ENCODE assay signal across 13 cellular contexts in the genomic region with DNA sequence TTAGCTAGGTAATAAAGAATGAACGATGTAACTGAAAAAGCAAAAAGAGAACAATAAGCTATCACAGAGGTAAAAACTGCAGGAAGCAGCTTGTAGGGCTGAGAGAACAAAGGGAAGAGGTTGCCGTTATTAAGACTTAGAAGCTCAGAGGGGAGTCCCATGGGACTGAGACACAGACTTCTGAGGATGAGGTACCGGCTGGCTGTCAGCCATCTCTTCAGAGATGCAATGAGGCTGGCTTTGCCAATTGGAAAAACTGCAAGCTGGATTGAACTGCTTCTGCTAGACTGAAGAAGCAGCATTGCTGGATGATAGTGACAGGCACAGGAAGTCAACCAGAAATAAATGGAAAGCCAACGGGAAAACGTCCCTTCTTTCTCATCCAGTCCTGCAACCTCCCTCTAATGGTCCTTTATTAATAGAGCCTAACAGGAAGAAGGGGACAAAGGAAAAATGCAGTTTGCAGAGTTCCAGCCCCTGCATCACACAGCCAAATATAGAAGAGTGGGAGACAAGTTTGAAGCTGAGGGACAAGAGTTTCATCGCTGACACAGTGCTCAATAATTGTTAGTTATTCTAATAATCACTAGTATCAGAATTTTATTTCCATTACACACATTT. TPM values are rescaled to one million over a fixed set of nuclear protein-coding genes. Genes with fewer than 3 reads are reported as not detected.
A peak's percentile ranks its signal among the peaks of the same experiment; 100 is the strongest.
DNase-seq lines count a peak whose midpoint lies in the region; ATAC-seq, FAIRE-seq and TF ChIP-seq lines count a peak whose summit lies in the region.
"Had no signal": no experiment of that assay in that cellular context is flagged by ENCODE, and none has a peak within 500 bp of the region (broad histone marks: within the 10 kb centered on the region; RNA-seq: fewer than 3 reads in every experiment).

No MANE protein-coding gene starts in this region.

- no peak for TF ChIP-seq RAD21 in GM12878 (IDR thresholded peaks at IDR 0.05; ENCODE audit: insufficient read depth, low read depth, low read length)

- no peak overlapping the region for H3K4me2 ChIP-seq in GM12878 (ENCODE audit: control insufficient read depth, insufficient read depth)

- no peak overlapping the region for H3K9ac ChIP-seq in GM12878 (ENCODE audit: control insufficient read depth, insufficient read depth, low read length)

- 4% methylated on average over 6 of the region's 6 CpGs for WGBS in GM12878 (ENCODE audit: insufficient coverage, insufficient replicate concordance, low lambda C conversion rate, missing lambda C conversion rate)
- 24 to 30% (median 24%) methylated on average over 6 of the region's 6 CpGs for WGBS in ovary, 3 donors

- 0 out of 2 replicates have a peak, but pooled peaks cover 2% of the 10 kb centered on the region for H4K20me1 ChIP-seq in GM12878 (ENCODE audit: control insufficient read depth, insufficient read depth)

- H3K4me3 ChIP-seq in GM12878 (no peak overlapping the region), ovary (no peak overlapping the region)

- TF ChIP-seq CTCF in GM12878 (IDR thresholded peaks at IDR 0.05 in 2 of 3, conservative IDR thresholded peaks at IDR 0.05 in 1 of 3; ENCODE audit: control insufficient read depth in 2 of 3, extremely low read depth in 1 of 3, insufficient read depth in 1 of 3, low read depth in 3 of 3, low read length in 3 of 3), result no peak
- TF ChIP-seq CTCF in ovary (IDR thresholded peaks at IDR 0.05), result no peak

- POLR2A ChIA-PET in GM12878 (lab: Charles Lee), result interaction anchor here (1.0 to 3.8 kb wide), 10 partner anchors 8 to 121 kb away, joined by 3 to 29 read pairs (median 5); partner anchors contain the start of genes KLHL6 and YEATS2

- peak; percentile 33 for DNase-seq in G401 (ENCODE audit: low spot score)
- peak; percentile 82 for DNase-seq in NCI-H2107 treated with DMSO at 0.1 percent for 48 hours (lab: John Stamatoyannopoulos, UW; ENCODE audit: unreplicated experiment)
- DNase-seq in GM12878 (ENCODE audit: low read depth, low spot score), result no peak
- DNase-seq in ovary, result peak in 4 of 5 donors; percentile 37 to 58 (median 54)
- no peak for DNase-seq in activated naive CD4-positive, alpha-beta T cell treated with Interleukin-2 at 50 U/mL for 16 hours
- DNase-seq in iPS-NIHi11 (ENCODE audit: low spot score), result no peak
- DNase-seq in frontal cortex (ENCODE audit: low spot score in 2 of 2), result no peak

- H3K27me3 ChIP-seq in GM12878 (replicated peaks in 1 of 2; ENCODE audit: control insufficient read depth in 2 of 2, insufficient read depth in 2 of 2, low read length in 1 of 2) (peaks cover 0 to 21% of the 10 kb centered on the region in 2 experiments; a peak in 2 of 4 replicates), ovary (no peaks in the 10 kb centered on the region)

- RAD21 ChIA-PET in GM12878 (lab: Charles Lee; ENCODE audit: unreplicated experiment), result interaction anchor here (0.6 to 9.8 kb wide), 12 partner anchors 9 to 121 kb away, joined by 3 to 139 read pairs (median 10); partner anchors contain the start of genes KLHL6 and YEATS2

- H3K27ac ChIP-seq in GM12878 (ENCODE audit: control insufficient read depth, insufficient read depth), result no peak overlapping the region
- H3K27ac ChIP-seq in ovary, result no peak overlapping the region
- H3K27ac ChIP-seq: HL-60 had no signal

- H3K79me2 ChIP-seq in GM12878 (ENCODE audit: control insufficient read depth, insufficient read depth, low read length), result no peaks in the 10 kb centered on the region

- CTCF ChIA-PET in GM12878 (lab: Yijun Ruan, JAX), result interaction anchor here (0.9 to 9.3 kb wide), 7 partner anchors 8 to 97 kb away, joined by 4 to 115 read pairs (median 5); no protein-coding TSS in a partner anchor

- no peaks in the 10 kb centered on the region for H3K9me3 ChIP-seq in GM12878 (replicated peaks; ENCODE audit: control insufficient read depth, insufficient read depth, low read length)
- H3K9me3 ChIP-seq in ovary, result no peaks in the 10 kb centered on the region

- peaks cover 8% of the 10 kb centered on the region; the same call in 1 of the 2 replicates for H3K4me1 ChIP-seq in GM12878 (ENCODE audit: control insufficient read depth, insufficient read depth, low read length)
- H3K4me1 ChIP-seq in ovary (ENCODE audit: insufficient read depth), result peaks cover 16% of the 10 kb centered on the region

- SMC1A ChIA-PET in GM12878 (lab: Charles Lee; ENCODE audit: uncharacterized antibody, unreplicated experiment), result interaction anchor here (0.8 to 11.3 kb wide), 12 partner anchors 10 to 122 kb away, joined by 3 to 225 read pairs (median 4); partner anchors contain the start of gene KLHL24

- FAIRE-seq in GM12878 (lab: Jason Lieb, UNC) (no peak), frontal cortex (lab: Jason Lieb, UNC) (no peak)
- FAIRE-seq: G401.6, TTC549 had no signal

- BruUV-seq in GM12878 (replicated peaks; lab: Mats Ljungman, UMichigan), result no TSS peak

- in situ Hi-C loops in G401 (cut with HindIII; ENCODE audit: low sequenced_read_pairs) (no loop called here), GM12878 (cut with MboI) (no loop called here)

- no peaks in the 10 kb centered on the region for H3K36me3 ChIP-seq in GM12878 (ENCODE audit: control insufficient read depth in 2 of 2, insufficient read depth in 2 of 2, low read length in 1 of 2)
- H3K36me3 ChIP-seq in ovary, result no peaks in the 10 kb centered on the region

- intact Hi-C loops in GM12878 (cut with micrococcal nuclease; ENCODE audit: unreplicated experiment) (no loop called here), ovary (cut with DNase I) (no loop called here)

- TF ChIP-seq EP300 in GM12878 (IDR thresholded peaks at IDR 0.05; ENCODE audit: borderline replicate concordance in 1 of 2, control insufficient read depth in 1 of 2, low read depth in 2 of 2, low read length in 2 of 2), result no peak
- TF ChIP-seq EP300 in ovary (IDR thresholded peaks at IDR 0.05), result no peak

- ATAC-seq in GM12878 (no peak), HG02759 (IDR thresholded peaks at IDR 0.05; ENCODE audit: unreplicated experiment) (no peak)
- ATAC-seq: activated T-helper 17 cell treated with anti-CD3 and anti-CD28 coated beads, Interleukin-2, amount 50 U/mL, for 72 hours; stimulated activated memory B cell treated with anti-CD40 and anti-IgM and Interleukin-4, amounts not matched to agents 10 μg/mL and 1 μg/mL and 100 μg/mL, for 72 hours had no signal

- TF ChIP-seq POLR2A in GM12878 (IDR thresholded peaks at IDR 0.05; ENCODE audit: low read depth, low read length), result no peak
- TF ChIP-seq POLR2A in ovary (IDR thresholded peaks at IDR 0.05), result no peak

- no peak overlapping the region for H2AFZ ChIP-seq in GM12878 (ENCODE audit: control insufficient read depth, low read depth, low read length)

TF ChIP-seq in GM12878, 131 proteins besides CTCF, POLR2A, EP300 and RAD21:
- no peak for TF ChIP-seq ZSCAN29 (IDR thresholded peaks at IDR 0.05)
- TF ChIP-seq ZNF24 (IDR thresholded peaks at IDR 0.05), result 0 out of 2 replicates have a peak, but pooled peaks have one; percentile 22
- peak; percentile 91 for TF ChIP-seq MEF2B (IDR thresholded peaks at IDR 0.05; ENCODE audit: partially characterized antibody, poor library complexity, severe bottlenecking)

RNA-seq across cellular contexts. Expression of gene KLHL6, which starts 21.1 kb away (rescaled TPM):
- total RNA-seq in G401 (2014; rRNA removed; shearing (Covaris generic)), result not detected in 2 replicates
- 551 and 574 TPM in 2 replicates for total RNA-seq in GM12878 (2013; cell fraction: nucleolus; rRNA removed)
- total RNA-seq in GM12878 (2014; rRNA removed) (23.6 and 27.5 TPM in 2 replicates), GM12878 (2014; rRNA removed; fragmentation: Illumina TruSeq; extraction: Trizol) (26.8 and 28.0 TPM in 2 replicates), GM12878 (2021) (28.7 and 29.7 TPM in 2 replicates), ovary (1 to 10 TPM in 2 of 7 donors, under 1 TPM in 5; 0.35 to 3.9 (median 0.92) TPM), frontal cortex (0.41 TPM)
- 7.9 TPM for polyA plus RNA-seq in GM12878 (2011; ENCODE audit: low read depth)
- polyA plus RNA-seq in GM12878 (2011; rRNA removed) (91.8 and 99.8 TPM in 2 replicates), GM12878 (2014; fragmentation: Illumina TruSeq; extraction: Trizol) (26.5 and 30.0 TPM in 2 replicates), GM12878 (2014; fragmentation: Nextera tagmentation; extraction: Ambion mirVana) (1 to 10 TPM; 4.0 to 4.2 TPM), GM12878 (2014; rRNA removed) (23.0 and 25.2 TPM in 2 replicates), GM12878 (2016; fragmentation: Nextera tagmentation; extraction: Ambion mirVana) (10 to 100 TPM; 16.5 to 19.9 TPM), ovary (1 to 10 TPM in 1 of 2 donors, under 1 TPM in 1; 0.21 to 2.7 TPM)
- polyA plus RNA-seq in GM12878 (2011; cell fraction: cytosol; rRNA removed), result 60.5 and 63.5 TPM in 2 replicates
- 139 and 178 TPM in 2 replicates for polyA plus RNA-seq in GM12878 (2011; cell fraction: nucleus; rRNA removed)
- 12.3 and 19.6 TPM in 2 replicates for polyA plus RNA-seq in GM12878 (2012)
- polyA minus RNA-seq in GM12878 (2011; rRNA and poly(A)+ RNA removed), result 104 and 116 TPM in 2 replicates
- 29.4 and 31.6 TPM in 2 replicates for polyA minus RNA-seq in GM12878 (2011; cell fraction: cytosol; rRNA and poly(A)+ RNA removed)
- 52.3 and 65.3 TPM in 2 replicates for polyA minus RNA-seq in GM12878 (2011; cell fraction: nucleus; rRNA and poly(A)+ RNA removed)

RNA-seq across cellular contexts. Expression of gene KLHL24, which starts 58.8 kb away (rescaled TPM):
- 21.4 and 26.8 TPM in 2 replicates for total RNA-seq in G401 (2014; rRNA removed; shearing (Covaris generic))
- 90.1 and 94.9 TPM in 2 replicates for total RNA-seq in GM12878 (2013; cell fraction: nucleolus; rRNA removed)
- total RNA-seq in GM12878 (2014; rRNA removed), result 6.1 and 7.5 TPM in 2 replicates
- total RNA-seq in GM12878 (2014; rRNA removed; fragmentation: Illumina TruSeq; extraction: Trizol), result 5.8 and 6.8 TPM in 2 replicates
- total RNA-seq in GM12878 (2021), result 5.8 and 6.7 TPM in 2 replicates
- 5.3 TPM for polyA plus RNA-seq in GM12878 (2011; ENCODE audit: low read depth)
- polyA plus RNA-seq in GM12878 (2011; rRNA removed), result 24.3 and 39.5 TPM in 2 replicates
- polyA plus RNA-seq in GM12878 (2011; cell fraction: cytosol; rRNA removed), result 10.9 and 24.7 TPM in 2 replicates
- 12.0 and 12.9 TPM in 2 replicates for polyA plus RNA-seq in GM12878 (2011; cell fraction: nucleus; rRNA removed)
- 7.6 and 10.2 TPM in 2 replicates for polyA plus RNA-seq in GM12878 (2012)
- polyA plus RNA-seq in GM12878 (2014; fragmentation: Illumina TruSeq; extraction: Trizol), result 4.2 and 4.5 TPM in 2 replicates
- polyA plus RNA-seq in GM12878 (2014; fragmentation: Nextera tagmentation; extraction: Ambion mirVana), result 1 to 10 TPM in 1 of 2 experiments, under 1 TPM in 1; 0.91 to 1.6 TPM
- 3.2 and 4.0 TPM in 2 replicates for polyA plus RNA-seq in GM12878 (2014; rRNA removed)
- 1 to 10 TPM; 4.5 to 6.3 TPM for polyA plus RNA-seq in GM12878 (2016; fragmentation: Nextera tagmentation; extraction: Ambion mirVana)
- 57.8 and 71.9 TPM in 2 replicates for polyA minus RNA-seq in GM12878 (2011; rRNA and poly(A)+ RNA removed)
- polyA minus RNA-seq in GM12878 (2011; cell fraction: cytosol; rRNA and poly(A)+ RNA removed), result 17.2 and 20.0 TPM in 2 replicates
- polyA minus RNA-seq in GM12878 (2011; cell fraction: nucleus; rRNA and poly(A)+ RNA removed), result 14.6 and 17.7 TPM in 2 replicates
- total RNA-seq in ovary, result 100 to 1,000 TPM in 2 of 7 donors, 10 to 100 TPM in 5; 45.7 to 135 (median 79.1) TPM
- 10 to 100 TPM; 17.7 to 22.5 TPM for polyA plus RNA-seq in ovary
- total RNA-seq in frontal cortex, result 343 TPM

Comparison
In these comparisons a context has a peak if more than half of its experiments do, and no peak if none do; other contexts are left out.
1. DNase-seq: peak in G401 (single experiment), NCI-H2107 treated with DMSO at 0.1 percent for 48 hours (single experiment) and ovary (4 of 5); none in GM12878 (single experiment), activated naive CD4-positive, alpha-beta T cell treated with Interleukin-2 at 50 U/mL for 16 hours (single experiment), iPS-NIHi11 (single experiment) and frontal cortex (0 of 2).
2. RNA of gene KLHL6, which starts 21.1 kb away (total RNA-seq): 23.6 to 574 TPM in GM12878; 0.35 to 3.9 TPM in ovary, 0.41 TPM in frontal cortex (single experiment) and not detected in G401; every median in the first group is over 4 times any median in the second.